Comparison of ENCODE assay signal across 12 cellular contexts in the genomic region with DNA sequence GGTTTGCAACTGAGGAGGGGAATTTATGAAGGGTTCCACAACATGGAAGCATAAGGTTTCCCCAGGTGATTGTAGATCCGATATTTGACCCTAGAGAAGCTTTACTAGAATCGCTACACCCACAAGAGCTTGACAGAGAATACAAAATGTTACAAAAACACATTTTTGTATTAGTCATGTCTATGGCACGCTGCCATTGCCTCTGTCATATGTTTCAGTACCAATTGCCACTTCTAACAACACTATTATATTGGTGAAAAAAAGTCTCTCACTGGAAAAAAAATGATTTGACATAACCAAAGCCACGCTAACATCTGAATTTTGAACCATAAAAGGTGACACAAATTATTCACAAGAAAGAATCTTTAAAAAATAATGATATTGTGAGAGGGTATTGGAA.
DNase-seq lines count a peak whose midpoint lies in the region; ATAC-seq, FAIRE-seq and TF ChIP-seq lines count a peak whose summit lies in the region.
"Had no signal": no experiment of that assay in that cellular context is flagged by ENCODE, and none has a peak within 500 bp of the region (broad histone marks: within the 10 kb centered on the region; RNA-seq: fewer than 3 reads in every experiment).

No MANE protein-coding gene starts in this region.

- no peaks in the 10 kb centered on the region for H3K79me2 ChIP-seq in HepG2 (ENCODE audit: insufficient read depth, low read length)

- H3K4me2 ChIP-seq in HepG2 (ENCODE audit: low read depth, low read length): no peak overlapping the region

- CTCF ChIA-PET in HepG2 (lab: Yijun Ruan, JAX; ENCODE audit: low intra/inter-chr PET ratio, low total read pairs): no interaction called here

- TF ChIP-seq POLR2A in HepG2 (IDR thresholded peaks at IDR 0.05; ENCODE audit: insufficient read depth in 1 of 2, low read depth in 2 of 2, low read length in 2 of 2): no peak

- intact Hi-C loops in HepG2 (cut with micrococcal nuclease; ENCODE audit: unreplicated experiment): no loop called here

- ATAC-seq in HepG2 (no peak), HG02981 (IDR thresholded peaks at IDR 0.05; ENCODE audit: unreplicated experiment) (no peak), GM21447 (IDR thresholded peaks at IDR 0.05; ENCODE audit: unreplicated experiment) (no peak)

- H3K27ac ChIP-seq in liver (ENCODE audit: low read depth in 1 of 2, low read length in 2 of 2) (peak overlapping the region; percentile 58 to 89), HepG2 (ENCODE audit: extremely low read length, insufficient read depth, low read length) (no peak overlapping the region)
- H3K27ac ChIP-seq: upper lobe of left lung had no signal

- H3K36me3 ChIP-seq in liver (ENCODE audit: control insufficient read depth in 4 of 4, insufficient read depth in 3 of 4, low read depth in 1 of 4, low read length in 3 of 4) (no peaks in the 10 kb centered on the region), HepG2 (replicated peaks in 1 of 2; ENCODE audit: control insufficient read depth in 1 of 2, insufficient read depth in 2 of 2, low read length in 2 of 2) (no peaks in the 10 kb centered on the region)
- H3K36me3 ChIP-seq: upper lobe of left lung had no signal

- H3K4me1 ChIP-seq in liver (ENCODE audit: control insufficient read depth in 4 of 4, insufficient read depth in 4 of 4, low read length in 3 of 4) (peaks cover 0 to 11% (median 6%) of the 10 kb centered on the region in 4 donors), HepG2 (ENCODE audit: insufficient read depth, low read length) (no peaks in the 10 kb centered on the region)
- H3K4me1 ChIP-seq: upper lobe of left lung had no signal

- peak overlapping the region in 1 of 2 donors; percentile 63 for H3K9ac ChIP-seq in liver (ENCODE audit: low read depth in 1 of 2, low read length in 2 of 2)
- no peak overlapping the region for H3K9ac ChIP-seq in HepG2 (ENCODE audit: insufficient read depth, low read depth, low read length)

- H3K9me3 ChIP-seq in liver (ENCODE audit: control insufficient read depth in 4 of 4, low read length in 3 of 4): no peaks in the 10 kb centered on the region
- no peaks in the 10 kb centered on the region for H3K9me3 ChIP-seq in HepG2 (ENCODE audit: low read length)
- H3K9me3 ChIP-seq: upper lobe of left lung had no signal

- TF ChIP-seq CTCF in liver (IDR thresholded peaks at IDR 0.05; ENCODE audit: low read depth, low read length, missing input control) (no peak), HepG2 (CRISPR knock-in tag; IDR thresholded peaks at IDR 0.05) (no peak), astrocyte of the cerebellum (IDR thresholded peaks at IDR 0.05; ENCODE audit: low read depth, low read length, missing control alignments) (no peak)

- WGBS in liver: 55% methylated on average over 4 of the region's 4 CpGs
- WGBS in HepG2 (ENCODE audit: low lambda C conversion rate): 52% methylated on average over 4 of the region's 4 CpGs

- DNase-seq in HepG2 (ENCODE audit: low spot score): no peak
- DNase-seq in astrocyte of the cerebellum (ENCODE audit: low read depth): peak; percentile 44
- peak; percentile 11 for DNase-seq in kidney glomerular epithelial cell (lab: John Stamatoyannopoulos, UW)
- DNase-seq in urothelium cell line (ENCODE audit: low spot score): peak; percentile 9
- no peak for DNase-seq in activated gamma-delta T cell treated with Interleukin-2 at 50 U/mL for 16 hours
- DNase-seq: activated T-cell treated with anti-CD3 and anti-CD28 coated beads, Interleukin-2, amount 50 U/mL, for 48 hours; mesendoderm; NCI-H774; upper lobe of left lung had no signal

- POLR2A ChIA-PET in HepG2 (lab: Yijun Ruan, JAX): no interaction called here

- H3K4me3 ChIP-seq in liver (ENCODE audit: low read depth in 1 of 3, low read length in 3 of 3) (peak overlapping the region in 1 of 3 donors; percentile 17), HepG2 (replicated peaks in 1 of 3; ENCODE audit: insufficient read depth in 1 of 3, low read depth in 2 of 3, low read length in 3 of 3) (no peak overlapping the region), astrocyte of the cerebellum (ENCODE audit: low read depth, low read length) (no peak overlapping the region)
- H3K4me3 ChIP-seq: upper lobe of left lung had no signal

- TF ChIP-seq EP300 in HepG2 (IDR thresholded peaks at IDR 0.05; ENCODE audit: low read depth in 2 of 2, low read length in 2 of 2): no peak
- TF ChIP-seq EP300 in HepG2 (CRISPR knock-in tag; IDR thresholded peaks at IDR 0.05; ENCODE audit: borderline replicate concordance): no peak

- H3K27me3 ChIP-seq in liver (ENCODE audit: control insufficient read depth in 4 of 4, insufficient read depth in 4 of 4, low read length in 3 of 4) (no peaks in the 10 kb centered on the region), HepG2 (ENCODE audit: control insufficient read depth in 1 of 2, insufficient read depth in 2 of 2, low read length in 2 of 2) (no peaks in the 10 kb centered on the region)
- H3K27me3 ChIP-seq: upper lobe of left lung had no signal

- no peak overlapping the region for H2AFZ ChIP-seq in HepG2 (ENCODE audit: low read length)

- TF ChIP-seq RAD21 in liver (IDR thresholded peaks at IDR 0.05): no peak
- TF ChIP-seq RAD21 in HepG2 (CRISPR knock-in tag; IDR thresholded peaks at IDR 0.05): no peak

- no TSS peak for BruUV-seq in HepG2 (replicated peaks; lab: Mats Ljungman, UMichigan)

- in situ Hi-C loops in HepG2 (cut with HindIII; ENCODE audit: extremely low pct_ligation_motif_present, low pct_unique_long_range_greater_than_20kb) (no loop called here), astrocyte of the cerebellum (cut with HindIII; ENCODE audit: low sequenced_read_pairs) (no loop called here)

- H4K20me1 ChIP-seq in HepG2 (ENCODE audit: insufficient read depth, low read length): no peaks in the 10 kb centered on the region

- FAIRE-seq in HepG2 (lab: Jason Lieb, UNC) (no peak), urothelium cell line (lab: Jason Lieb, UNC) (no peak)

TF ChIP-seq in liver, 16 proteins besides CTCF, POLR2A, EP300 and RAD21:
- no peak for TF ChIP-seq GABPA (IDR thresholded peaks at IDR 0.05 in 1 of 2, conservative IDR thresholded peaks at IDR 0.05 in 1 of 2)
- TF ChIP-seq JUND (IDR thresholded peaks at IDR 0.05): peak in 1 of 2 donors; percentile 50
- peak in 1 of 2 donors; percentile 14 for TF ChIP-seq HNF4A (conservative IDR thresholded peaks at IDR 0.05)
- peak; percentile 9 for TF ChIP-seq SP1 (IDR thresholded peaks at IDR 0.05)
- no peak for TF ChIP-seq TAF1 (conservative IDR thresholded peaks at IDR 0.05)
- no peak for TF ChIP-seq HNF4G (IDR thresholded peaks at IDR 0.05)

TF ChIP-seq in HepG2, 621 proteins besides CTCF, POLR2A, EP300 and RAD21:
- TF ChIP-seq NR1H2 (CRISPR knock-in tag; IDR thresholded peaks at IDR 0.05; ENCODE audit: borderline replicate concordance, low read depth) (no peak), ZNF225 (CRISPR knock-in tag; IDR thresholded peaks at IDR 0.05) (no peak), KMT2B (CRISPR knock-in tag; IDR thresholded peaks at IDR 0.05) (no peak), FIP1L1 (IDR thresholded peaks at IDR 0.05; ENCODE audit: borderline replicate concordance, insufficient read depth, low read depth, low read length) (no peak), NBN (conservative IDR thresholded peaks at IDR 0.05) (no peak), TRIM24 (CRISPR knock-in tag; IDR thresholded peaks at IDR 0.05) (no peak), ISL2 (CRISPR knock-in tag; IDR thresholded peaks at IDR 0.05) (no peak), GABPB1 (CRISPR knock-in tag; IDR thresholded peaks at IDR 0.05) (no peak), ZNF24 (IDR thresholded peaks at IDR 0.05) (no peak)
- TF ChIP-seq, protein P1, sequence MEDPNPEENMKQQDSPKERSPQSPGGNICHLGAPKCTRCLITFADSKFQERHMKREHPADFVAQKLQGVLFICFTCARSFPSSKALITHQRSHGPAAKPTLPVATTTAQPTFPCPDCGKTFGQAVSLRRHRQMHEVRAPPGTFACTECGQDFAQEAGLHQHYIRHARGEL (CRISPR knock-in tag; IDR thresholded peaks at IDR 0.05): no peak
- TF ChIP-seq, protein P2, sequence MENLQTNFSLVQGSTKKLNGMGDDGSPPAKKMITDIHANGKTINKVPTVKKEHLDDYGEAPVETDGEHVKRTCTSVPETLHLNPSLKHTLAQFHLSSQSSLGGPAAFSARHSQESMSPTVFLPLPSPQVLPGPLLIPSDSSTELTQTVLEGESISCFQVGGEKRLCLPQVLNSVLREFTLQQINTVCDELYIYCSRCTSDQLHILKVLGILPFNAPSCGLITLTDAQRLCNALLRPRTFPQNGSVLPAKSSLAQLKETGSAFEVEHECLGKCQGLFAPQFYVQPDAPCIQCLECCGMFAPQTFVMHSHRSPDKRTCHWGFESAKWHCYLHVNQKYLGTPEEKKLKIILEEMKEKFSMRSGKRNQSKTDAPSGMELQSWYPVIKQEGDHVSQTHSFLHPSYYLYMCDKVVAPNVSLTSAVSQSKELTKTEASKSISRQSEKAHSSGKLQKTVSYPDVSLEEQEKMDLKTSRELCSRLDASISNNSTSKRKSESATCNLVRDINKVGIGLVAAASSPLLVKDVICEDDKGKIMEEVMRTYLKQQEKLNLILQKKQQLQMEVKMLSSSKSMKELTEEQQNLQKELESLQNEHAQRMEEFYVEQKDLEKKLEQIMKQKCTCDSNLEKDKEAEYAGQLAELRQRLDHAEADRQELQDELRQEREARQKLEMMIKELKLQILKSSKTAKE (CRISPR knock-in tag; IDR thresholded peaks at IDR 0.05; ENCODE audit: borderline replicate concordance): no peak
- TF ChIP-seq, protein P3, sequence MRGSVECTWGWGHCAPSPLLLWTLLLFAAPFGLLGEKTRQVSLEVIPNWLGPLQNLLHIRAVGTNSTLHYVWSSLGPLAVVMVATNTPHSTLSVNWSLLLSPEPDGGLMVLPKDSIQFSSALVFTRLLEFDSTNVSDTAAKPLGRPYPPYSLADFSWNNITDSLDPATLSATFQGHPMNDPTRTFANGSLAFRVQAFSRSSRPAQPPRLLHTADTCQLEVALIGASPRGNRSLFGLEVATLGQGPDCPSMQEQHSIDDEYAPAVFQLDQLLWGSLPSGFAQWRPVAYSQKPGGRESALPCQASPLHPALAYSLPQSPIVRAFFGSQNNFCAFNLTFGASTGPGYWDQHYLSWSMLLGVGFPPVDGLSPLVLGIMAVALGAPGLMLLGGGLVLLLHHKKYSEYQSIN (CRISPR knock-in tag; IDR thresholded peaks at IDR 0.05; ENCODE audit: borderline replicate concordance): no peak

Comparison
In these comparisons a context has a peak if more than half of its experiments do, and no peak if none do; other contexts are left out.
1. DNase-seq: peak in astrocyte of the cerebellum (single experiment), kidney glomerular epithelial cell (single experiment) and urothelium cell line (single experiment); none in HepG2 (single experiment) and activated gamma-delta T cell treated with Interleukin-2 at 50 U/mL for 16 hours (single experiment).